Comparison of ENCODE assay signal across 25 cellular contexts in the genomic region with DNA sequence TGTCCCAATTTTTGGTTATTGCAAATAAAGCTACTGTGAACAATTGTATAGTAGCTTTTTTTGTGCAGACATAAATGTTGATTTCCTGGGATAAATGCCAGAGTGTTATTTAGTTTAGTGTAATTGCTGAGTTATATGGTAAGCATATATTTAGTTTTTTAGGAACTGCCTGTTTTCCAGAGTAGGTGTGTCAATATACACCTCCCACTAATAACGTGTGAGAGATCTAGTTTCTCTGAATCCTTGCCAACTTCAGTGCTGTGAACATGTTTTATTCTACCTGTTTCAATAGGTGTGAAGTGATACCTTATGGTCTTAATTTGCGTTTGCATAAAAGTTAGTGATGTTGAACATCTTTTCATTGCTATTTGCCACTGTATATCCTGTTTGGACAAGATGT. TPM values are rescaled to one million over a fixed set of nuclear protein-coding genes. Genes with fewer than 3 reads are reported as not detected.
"Had no signal": no experiment of that assay in that cellular context is flagged by ENCODE, and none has a peak within 500 bp of the region (broad histone marks: within the 10 kb centered on the region; RNA-seq: fewer than 3 reads in every experiment).

No MANE protein-coding gene starts in this region.

- H3K27me3 ChIP-seq: breast epithelium, Peyer's patch, SJSA1 had no signal

- H3K4me1 ChIP-seq: breast epithelium, Peyer's patch had no signal

- DNase-seq: activated CD4-positive, alpha-beta T cell treated with anti-CD3 and anti-CD28 coated beads for 48 hours; activated CD4-positive, alpha-beta T cell treated with anti-CD3 and anti-CD28 coated beads, Interleukin-2, amount 50 U/mL, for 4 hours; activated CD4-positive, CD25-positive, alpha-beta regulatory T cell treated with anti-CD3 and anti-CD28 coated beads, Interleukin-2, amount 50 U/mL, for 72 hours; activated CD8-positive, alpha-beta memory T cell treated with anti-CD3 and anti-CD28 coated beads, Interleukin-2, amount 50 U/mL, for 48 hours; activated CD8-positive, alpha-beta T cell treated with anti-CD3 and anti-CD28 coated beads, Interleukin-2, amount 10 ng/mL, durations not matched to agents 7 days and 5 days; activated effector memory CD4-positive, alpha-beta T cell treated with Interleukin-2 at 50 U/mL for 16 hours; activated naive CD4-positive, alpha-beta T cell; activated T-cell treated with anti-CD3 and anti-CD28 coated beads, Interleukin-2, amount 50 U/mL, for 1 hour; aorta; caudate nucleus; MM.1S; NCI-H146; NCI-H2171; NCI-H226; NCI-H510A treated with DMSO at 0.1 percent for 48 hours; NCI-H82; Peyer's patch; SHP77; T-helper 17 cell; T-helper 9 cell had no signal

- H3K27ac ChIP-seq: breast epithelium, Peyer's patch, SJSA1 had no signal

- H3K36me3 ChIP-seq: breast epithelium, Peyer's patch, SJSA1 had no signal

- H3K9me3 ChIP-seq: breast epithelium, Peyer's patch, SJSA1 had no signal

- H3K4me3 ChIP-seq: breast epithelium, Peyer's patch, SJSA1 had no signal

RNA-seq across cellular contexts. Expression of gene OR2S2, which starts 9.1 kb away (rescaled TPM):
- total RNA-seq: activated CD8-positive, alpha-beta T cell treated with anti-CD3 and anti-CD28 coated beads, Interleukin-2, amount 10 ng/mL, durations not matched to agents 7 days and 5 days; activated T-helper 1 cell treated with anti-CD3 and anti-CD28 coated beads, Interleukin-12 subunit alpha, Interleukin-12 subunit beta, Interleukin-2, Interleukin-4 antibody, amounts not matched to agents 30 ng/mL and 10 ng/mL and 1 ng/mL, durations not matched to agents 14 hours and 24 hours and 36 hours; aorta; breast epithelium; cerebellum; Peyer's patch; SJSA1; T-helper 17 cell; WTC11 had no signal

RNA-seq across cellular contexts. Expression of gene SPAAR, which starts 57.8 kb away (rescaled TPM):
- total RNA-seq: activated CD8-positive, alpha-beta T cell treated with anti-CD3 and anti-CD28 coated beads, Interleukin-2, amount 10 ng/mL, durations not matched to agents 7 days and 5 days; activated T-helper 1 cell treated with anti-CD3 and anti-CD28 coated beads, Interleukin-12 subunit alpha, Interleukin-12 subunit beta, Interleukin-2, Interleukin-4 antibody, amounts not matched to agents 30 ng/mL and 10 ng/mL and 1 ng/mL, durations not matched to agents 14 hours and 24 hours and 36 hours; SJSA1; T-helper 17 cell had no signal
